ENCODE assay signal across 1 cellular context in the genomic region with DNA sequence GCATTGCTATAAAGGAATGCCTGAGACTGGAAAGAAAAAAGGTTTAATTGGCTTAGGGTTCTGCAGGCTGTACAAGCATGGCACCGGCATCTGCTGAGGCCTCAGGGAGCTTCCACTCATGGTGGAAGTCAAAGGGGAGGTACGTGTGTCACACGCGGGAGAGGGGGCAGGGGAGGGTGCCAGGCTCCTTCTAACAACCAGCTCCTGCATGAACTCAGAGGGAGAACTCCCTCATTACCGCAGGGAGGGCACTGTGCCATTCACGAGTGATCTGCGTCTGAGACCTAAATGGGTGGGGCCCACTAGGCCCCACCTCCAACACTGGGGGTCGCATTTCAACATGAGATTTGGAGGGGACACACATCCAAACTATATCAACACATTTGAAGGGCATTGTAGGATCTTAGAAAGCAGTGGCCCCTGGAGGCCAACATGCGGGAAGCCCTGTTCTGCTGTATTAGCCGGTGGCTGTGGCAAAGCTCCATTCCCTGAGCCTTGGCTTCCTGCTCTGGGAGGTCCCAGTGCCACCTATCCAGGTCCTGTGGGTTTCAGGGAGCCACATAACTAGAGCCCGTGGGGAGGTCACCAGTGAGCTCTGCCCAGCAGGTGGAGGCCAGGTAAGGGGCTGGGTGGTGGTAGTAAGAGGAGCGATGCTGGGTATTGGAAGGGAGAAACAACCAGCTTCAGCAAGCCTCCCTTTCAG.
TF ChIP-seq lines count a peak whose summit lies in the region.

No MANE protein-coding gene starts in this region.

TF ChIP-seq in WTC11, 78 proteins besides CTCF, POLR2A, EP300 and RAD21 (continued from another document):
- TF ChIP-seq, protein P1, sequence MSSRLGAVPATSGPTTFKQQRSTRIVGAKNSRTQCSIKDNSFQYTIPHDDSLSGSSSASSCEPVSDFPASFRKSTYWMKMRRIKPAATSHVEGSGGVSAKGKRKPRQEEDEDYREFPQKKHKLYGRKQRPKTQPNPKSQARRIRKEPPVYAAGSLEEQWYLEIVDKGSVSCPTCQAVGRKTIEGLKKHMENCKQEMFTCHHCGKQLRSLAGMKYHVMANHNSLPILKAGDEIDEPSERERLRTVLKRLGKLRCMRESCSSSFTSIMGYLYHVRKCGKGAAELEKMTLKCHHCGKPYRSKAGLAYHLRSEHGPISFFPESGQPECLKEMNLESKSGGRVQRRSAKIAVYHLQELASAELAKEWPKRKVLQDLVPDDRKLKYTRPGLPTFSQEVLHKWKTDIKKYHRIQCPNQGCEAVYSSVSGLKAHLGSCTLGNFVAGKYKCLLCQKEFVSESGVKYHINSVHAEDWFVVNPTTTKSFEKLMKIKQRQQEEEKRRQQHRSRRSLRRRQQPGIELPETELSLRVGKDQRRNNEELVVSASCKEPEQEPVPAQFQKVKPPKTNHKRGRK (CRISPR knock-in tag; IDR thresholded peaks at IDR 0.05; ENCODE audit: borderline replicate concordance), result no peak
TF ChIP-seq in WTC11: peak in this region for 0.
